ENCODE assay signal across 8 cellular contexts in genomic region chr7:74657692-74658170, GRCh38. TPM values are rescaled to one million over a fixed set of nuclear protein-coding genes. Genes with fewer than 3 reads are reported as not detected.
A peak's percentile ranks its signal among the peaks of the same experiment; 100 is the strongest.
DNase-seq lines count a peak whose midpoint lies in the region; ATAC-seq, FAIRE-seq and TF ChIP-seq lines count a peak whose summit lies in the region.

Gene GTF2I, plus strand, starts transcription at chr7:74657718. Its CDS starts 31,411 bp downstream, at chr7:74689129.

- intact Hi-C loops in PC-3 (cut with micrococcal nuclease) (loop anchor here (2.0 kb wide), 1 partner anchor 21 kb away; no protein-coding TSS in a partner anchor), left lung (cut with DNase I) (no loop called here)

- peak within 1 kb of the TSS; percentile 98 for H3K9ac ChIP-seq in PC-3 (ENCODE audit: low read length)

- H3K4me3 ChIP-seq in PC-3 (ENCODE audit: low read length) (peak within 1 kb of the TSS; percentile 95), bronchial epithelial cell (ENCODE audit: low read depth, low read length) (peak within 1 kb of the TSS; percentile 77), left lung (peak within 1 kb of the TSS; percentile 99 to 100)

- CTCF ChIA-PET in PC-3 (lab: Charles Lee) = interaction anchor here (0.7 kb wide), 1 partner anchor 244 kb away, joined by 9 read pairs; no protein-coding TSS in a partner anchor

- H3K4me1 ChIP-seq in PC-3 (ENCODE audit: insufficient read depth, low read length) (peaks cover 48% of the 10 kb centered on the region), left lung (peaks cover 34 to 57% of the 10 kb centered on the region in 2 donors)

- ATAC-seq in GM18519 (IDR thresholded peaks at IDR 0.05; ENCODE audit: low FRiP score, unreplicated experiment) (peak; percentile 8), HG02571 (IDR thresholded peaks at IDR 0.05; ENCODE audit: unreplicated experiment) (peak; percentile 15), PC-3 (peak; percentile 11), left lung (no peak)

- POLR2A ChIA-PET in PC-3 (lab: Charles Lee; ENCODE audit: unreplicated experiment) = interaction anchor here (0.7 to 0.8 kb wide), 3 partner anchors 22 to 83 kb away, joined by 19 to 20 read pairs (median 20); no protein-coding TSS in a partner anchor

- no TSS peak for BruUV-seq in PC-3 (replicated peaks; lab: Mats Ljungman, UMichigan)

- H3K79me2 ChIP-seq in PC-3 (ENCODE audit: low read length) = peaks cover 47% of the 10 kb centered on the region

- peaks cover 21% of the 10 kb centered on the region for H4K20me1 ChIP-seq in PC-3 (ENCODE audit: low read length)

- no peak for FAIRE-seq in bronchial epithelial cell (lab: Jason Lieb, UNC)

- peak within 1 kb of the TSS; percentile 94 for H2AFZ ChIP-seq in PC-3 (ENCODE audit: low read length)

- no peak for DNase-seq in PC-3
- DNase-seq in bronchial epithelial cell (ENCODE audit: low read depth) = no peak
- peak in 1 of 2 donors; percentile 89 for DNase-seq in left lung
- DNase-seq in stimulated activated naive CD4-positive, alpha-beta T cell treated with Interleukin-2 at 50 U/mL for 16 hours (lab: John Stamatoyannopoulos, UW) = peak; percentile 53
- no peak for DNase-seq in activated effector memory CD4-positive, alpha-beta T cell treated with Interleukin-2 at 50 U/mL for 16 hours
- no peak for DNase-seq in hippocampal formation (lab: John Stamatoyannopoulos, UW)

- no peaks in the 10 kb centered on the region for H3K9me2 ChIP-seq in PC-3 (replicated peaks; ENCODE audit: low read length)

- H3K36me3 ChIP-seq in PC-3 (ENCODE audit: low read depth, low read length) = no peaks in the 10 kb centered on the region
- peaks cover 3% of the 10 kb centered on the region for H3K36me3 ChIP-seq in bronchial epithelial cell (ENCODE audit: control insufficient read depth, insufficient read depth, low read length)
- H3K36me3 ChIP-seq in left lung = no peaks in the 10 kb centered on the region

- peaks cover 9% of the 10 kb centered on the region for H3F3A ChIP-seq in PC-3 (ENCODE audit: low read length, unreplicated experiment)

- no peaks in the 10 kb centered on the region for H3K27me3 ChIP-seq in PC-3 (ENCODE audit: low read length)
- no peaks in the 10 kb centered on the region for H3K27me3 ChIP-seq in bronchial epithelial cell (ENCODE audit: control insufficient read depth, insufficient read depth, low read length)
- no peaks in the 10 kb centered on the region for H3K27me3 ChIP-seq in left lung

- H3K9me3 ChIP-seq in PC-3 (ENCODE audit: low read length) = no peaks in the 10 kb centered on the region
- no peaks in the 10 kb centered on the region for H3K9me3 ChIP-seq in left lung

- TF ChIP-seq CTCF in PC-3 (conservative IDR thresholded peaks at IDR 0.05; ENCODE audit: low read depth, low read length) (no peak), bronchial epithelial cell (IDR thresholded peaks at IDR 0.05; ENCODE audit: insufficient read depth, low read length, severe bottlenecking) (no peak), left lung (IDR thresholded peaks at IDR 0.05) (no peak)

- peak within 1 kb of the TSS; percentile 82 for H3K27ac ChIP-seq in PC-3 (ENCODE audit: low read length)
- H3K27ac ChIP-seq in left lung = peak within 1 kb of the TSS; percentile 98 to 100

- peak within 1 kb of the TSS; percentile 100 for H3K4me2 ChIP-seq in PC-3 (ENCODE audit: low read length)

RNA-seq across cellular contexts. Expression of gene GTF2I, which starts in this region (rescaled TPM):
- 138 and 144 TPM in 2 replicates for total RNA-seq in PC-3 (2014; rRNA removed)
- total RNA-seq in bronchial epithelial cell = 41.9 and 46.1 TPM in 2 replicates
- 100 to 1,000 TPM; 220 to 244 TPM for total RNA-seq in left lung
